ENCODE assay signal across 1 cellular context in genomic region chr3:134487406-134487805, GRCh38.
TF ChIP-seq lines count a peak whose summit lies in the region.

No MANE protein-coding gene starts in this region.

TF ChIP-seq in K562, 482 proteins besides CTCF, POLR2A, EP300 and RAD21 (continued from another document):
- TF ChIP-seq HSF4 (CRISPR knock-in tag; IDR thresholded peaks at IDR 0.05; ENCODE audit: borderline replicate concordance) (no peak), CCNT2 (IDR thresholded peaks at IDR 0.05; ENCODE audit: borderline replicate concordance, extremely low read depth, insufficient read length, low read depth, low read length) (no peak), YY1 (IDR thresholded peaks at IDR 0.05; ENCODE audit: borderline replicate concordance in 1 of 3, control insufficient read depth in 1 of 3, extremely low read depth in 1 of 3, insufficient read depth in 3 of 3, insufficient read length in 1 of 3, insufficient replicate concordance in 2 of 3, low read depth in 1 of 3, low read length in 2 of 3) (peak in 1 of 3 experiments; percentile 45)
TF ChIP-seq in K562: peak in this region for 8.
